Comparison of ENCODE assay signal across 1 cellular context in genomic region chr7:52634996-52635395, GRCh38.
TF ChIP-seq lines count a peak whose summit lies in the region.

No MANE protein-coding gene starts in this region.

TF ChIP-seq in WTC11, 78 proteins besides CTCF, POLR2A, EP300 and RAD21 (continued from another document):
- TF ChIP-seq STAT6 (CRISPR knock-in tag; conservative IDR thresholded peaks at IDR 0.05; ENCODE audit: low read depth), result no peak
- no peak for TF ChIP-seq ZNF232 (CRISPR knock-in tag; IDR thresholded peaks at IDR 0.05)
- TF ChIP-seq CBFB (CRISPR knock-in tag; IDR thresholded peaks at IDR 0.05; ENCODE audit: low read depth), result no peak
